ENCODE assay signal across 16 cellular contexts in the genomic region with DNA sequence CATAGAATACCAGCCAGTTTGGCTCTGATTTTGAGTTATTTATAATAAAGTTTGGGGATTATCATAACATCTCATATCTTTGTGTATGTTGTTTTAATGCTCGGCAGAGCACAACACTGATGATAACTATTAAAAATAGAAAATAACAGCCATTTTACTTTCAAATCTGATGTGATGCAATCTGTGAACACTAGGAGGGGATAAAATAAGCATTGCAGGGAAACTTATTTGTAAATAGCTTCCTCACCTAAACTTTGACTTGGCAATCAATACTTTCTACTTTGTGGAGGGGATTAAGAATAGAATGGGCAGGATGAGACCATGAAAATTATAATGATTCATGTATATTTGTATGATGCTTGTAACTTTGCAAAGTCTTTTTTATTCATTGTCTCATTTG. TPM values are rescaled to one million over a fixed set of nuclear protein-coding genes. Genes with fewer than 3 reads are reported as not detected.
DNase-seq lines count a peak whose midpoint lies in the region; ATAC-seq and TF ChIP-seq lines count a peak whose summit lies in the region.
"Had no signal": no experiment of that assay in that cellular context is flagged by ENCODE, and none has a peak within 500 bp of the region (broad histone marks: within the 10 kb centered on the region; RNA-seq: fewer than 3 reads in every experiment).

No MANE protein-coding gene starts in this region.

- H3K4me3 ChIP-seq in cardiac fibroblast (replicated peaks in 1 of 2; ENCODE audit: low read depth in 2 of 2, low read length in 2 of 2): no peak overlapping the region
- no peak overlapping the region for H3K4me3 ChIP-seq in naive thymus-derived CD4-positive, alpha-beta T cell (ENCODE audit: low read length)
- H3K4me3 ChIP-seq: heart left ventricle, vagina had no signal

- H3K9me3 ChIP-seq in CD4-positive, alpha-beta T cell (ENCODE audit: control insufficient read depth, low read length): no peaks in the 10 kb centered on the region
- no peaks in the 10 kb centered on the region for H3K9me3 ChIP-seq in naive thymus-derived CD4-positive, alpha-beta T cell (ENCODE audit: control insufficient read depth in 2 of 3, low read length in 3 of 3)
- H3K9me3 ChIP-seq: heart left ventricle, vagina had no signal

- peak overlapping the region; percentile 66 for H3K27ac Mint-ChIP-seq in CD4-positive, alpha-beta T cell
- peak overlapping the region in 5 of 9 donors; percentile 16 to 61 (median 28) for H3K27ac Mint-ChIP-seq in naive thymus-derived CD4-positive, alpha-beta T cell
- H3K27ac Mint-ChIP-seq: activated naive CD4-positive, alpha-beta T cell treated with anti-CD3 and anti-CD28 coated beads, Interleukin-2, amount 10 ng/mL, durations not matched to agents 7 days and 5 days; stimulated activated naive CD8-positive, alpha-beta T cell treated with anti-CD3 and anti-CD28 coated beads, Interleukin-15, Interleukin-2, amounts not matched to agents 100 ng/mL and 50 ng/mL, for 24 hours had no signal

- in situ Hi-C loops in KBM-7 (cut with MboI; ENCODE audit: low pct_unique_long_range_greater_than_20kb, low sequenced_read_pairs): no loop called here

- no peaks in the 10 kb centered on the region for H3K4me1 ChIP-seq in naive thymus-derived CD4-positive, alpha-beta T cell (ENCODE audit: control insufficient read depth in 2 of 2, insufficient read depth in 2 of 2, low read length in 2 of 2)
- H3K4me1 ChIP-seq: heart left ventricle, vagina had no signal

- H3K4me1 Mint-ChIP-seq in CD4-positive, alpha-beta T cell (ENCODE audit: low read depth): no peaks in the 10 kb centered on the region
- H3K4me1 Mint-ChIP-seq in naive thymus-derived CD4-positive, alpha-beta T cell: peaks cover 0 to 3% (median 0%) of the 10 kb centered on the region in 7 donors
- H3K4me1 Mint-ChIP-seq: activated naive CD4-positive, alpha-beta T cell treated with anti-CD3 and anti-CD28 coated beads, Interleukin-2, amount 10 ng/mL, durations not matched to agents 7 days and 5 days had no signal

- CTCF ChIA-PET in CD4-positive, alpha-beta T cell (lab: Charles Lee): interaction anchor here (1.4 kb wide), 1 partner anchor 17 kb away, joined by 4 read pairs; no protein-coding TSS in a partner anchor
- CTCF ChIA-PET in naive thymus-derived CD4-positive, alpha-beta T cell (lab: Charles Lee): no interaction called here
- CTCF ChIA-PET in HEK293T (lab: Yijun Ruan, JAX): no interaction called here

- DNase-seq in CD4-positive, alpha-beta T cell: no peak
- peak; percentile 9 for DNase-seq in LHCN-M2 (ENCODE audit: low read depth)
- DNase-seq in cardiac fibroblast (ENCODE audit: low read depth in 2 of 2): peak; percentile 5 to 13
- DNase-seq in naive thymus-derived CD4-positive, alpha-beta T cell: no peak
- DNase-seq in nucleus accumbens (lab: John Stamatoyannopoulos, UW): no peak
- DNase-seq in HEK293T (ENCODE audit: extremely low spot score): no peak
- no peak for DNase-seq in KBM-7
- DNase-seq: activated naive CD4-positive, alpha-beta T cell treated with anti-CD3 and anti-CD28 coated beads, Interleukin-2, amount 10 ng/mL, durations not matched to agents 7 days and 5 days; heart left ventricle; kidney; NCI-H1930; NCI-H526; RPMI8226 had no signal

- no peak for TF ChIP-seq CTCF in CD4-positive, alpha-beta T cell (IDR thresholded peaks at IDR 0.05)
- TF ChIP-seq CTCF in cardiac fibroblast (IDR thresholded peaks at IDR 0.05; ENCODE audit: low read depth, low read length): peak; percentile 26

- POLR2A ChIA-PET in CD4-positive, alpha-beta T cell (lab: Charles Lee): no interaction called here
- POLR2A ChIA-PET in naive thymus-derived CD4-positive, alpha-beta T cell (lab: Charles Lee): no interaction called here
- POLR2A ChIA-PET in HEK293T (lab: Yijun Ruan, JAX): no interaction called here

- no peak for ATAC-seq in CD4-positive, alpha-beta T cell (ENCODE audit: poor library complexity)
- no peak for ATAC-seq in naive thymus-derived CD4-positive, alpha-beta T cell
- ATAC-seq in GM19395 (IDR thresholded peaks at IDR 0.05; ENCODE audit: unreplicated experiment): no peak
- ATAC-seq: heart left ventricle had no signal

- H3K4me3 Mint-ChIP-seq in CD4-positive, alpha-beta T cell: no peak overlapping the region
- H3K4me3 Mint-ChIP-seq in naive thymus-derived CD4-positive, alpha-beta T cell: no peak overlapping the region
- H3K4me3 Mint-ChIP-seq: activated naive CD4-positive, alpha-beta T cell treated with anti-CD3 and anti-CD28 coated beads, Interleukin-2, amount 10 ng/mL, durations not matched to agents 7 days and 5 days; stimulated activated naive CD8-positive, alpha-beta T cell treated with anti-CD3 and anti-CD28 coated beads, Interleukin-15, Interleukin-2, amounts not matched to agents 100 ng/mL and 50 ng/mL, for 24 hours had no signal

- H3K36me3 Mint-ChIP-seq in CD4-positive, alpha-beta T cell (ENCODE audit: low read depth): peaks cover 96% of the 10 kb centered on the region
- peaks cover 11 to 63% (median 40%) of the 10 kb centered on the region in 5 donors for H3K36me3 Mint-ChIP-seq in naive thymus-derived CD4-positive, alpha-beta T cell

- intact Hi-C loops in CD4-positive, alpha-beta T cell (cut with DNase I, micrococcal nuclease): no loop called here
- intact Hi-C loops in naive thymus-derived CD4-positive, alpha-beta T cell (cut with micrococcal nuclease): no loop called here

- H3K9me3 Mint-ChIP-seq in CD4-positive, alpha-beta T cell: no peaks in the 10 kb centered on the region
- H3K9me3 Mint-ChIP-seq in naive thymus-derived CD4-positive, alpha-beta T cell: no peaks in the 10 kb centered on the region
- H3K9me3 Mint-ChIP-seq: activated naive CD4-positive, alpha-beta T cell treated with anti-CD3 and anti-CD28 coated beads, Interleukin-2, amount 10 ng/mL, durations not matched to agents 7 days and 5 days; stimulated activated naive CD8-positive, alpha-beta T cell treated with anti-CD3 and anti-CD28 coated beads, Interleukin-15, Interleukin-2, amounts not matched to agents 100 ng/mL and 50 ng/mL, for 24 hours had no signal

- no peak overlapping the region for H3K27ac ChIP-seq in CD4-positive, alpha-beta T cell (ENCODE audit: low read depth, low read length)
- no peak overlapping the region for H3K27ac ChIP-seq in naive thymus-derived CD4-positive, alpha-beta T cell (ENCODE audit: low read depth, low read length)
- H3K27ac ChIP-seq: heart left ventricle, vagina had no signal

- H3K27me3 ChIP-seq in CD4-positive, alpha-beta T cell (ENCODE audit: control insufficient read depth, insufficient read depth, low read length): no peaks in the 10 kb centered on the region
- no peaks in the 10 kb centered on the region for H3K27me3 ChIP-seq in naive thymus-derived CD4-positive, alpha-beta T cell (ENCODE audit: control insufficient read depth in 2 of 2, insufficient read depth in 2 of 2, low read length in 2 of 2)
- H3K27me3 ChIP-seq: heart left ventricle, vagina had no signal

- no peaks in the 10 kb centered on the region for H3K27me3 Mint-ChIP-seq in CD4-positive, alpha-beta T cell
- no peaks in the 10 kb centered on the region for H3K27me3 Mint-ChIP-seq in naive thymus-derived CD4-positive, alpha-beta T cell
- H3K27me3 Mint-ChIP-seq: activated naive CD4-positive, alpha-beta T cell treated with anti-CD3 and anti-CD28 coated beads, Interleukin-2, amount 10 ng/mL, durations not matched to agents 7 days and 5 days; stimulated activated naive CD8-positive, alpha-beta T cell treated with anti-CD3 and anti-CD28 coated beads, Interleukin-15, Interleukin-2, amounts not matched to agents 100 ng/mL and 50 ng/mL, for 24 hours had no signal

- H3K36me3 ChIP-seq in naive thymus-derived CD4-positive, alpha-beta T cell (ENCODE audit: control insufficient read depth in 2 of 3, insufficient read depth in 3 of 3, low read length in 3 of 3): peaks cover 25 to 73% (median 32%) of the 10 kb centered on the region in 3 experiments

TF ChIP-seq in HEK293T, 16 proteins besides CTCF, POLR2A, EP300 and RAD21:
- TF ChIP-seq ZNF384 (IDR thresholded peaks at IDR 0.05) (no peak), FOXA1 (IDR thresholded peaks at IDR 0.05) (no peak), HDGF (IDR thresholded peaks at IDR 0.05; ENCODE audit: borderline replicate concordance) (no peak), TARDBP (IDR thresholded peaks at IDR 0.05) (no peak), LEF1 (IDR thresholded peaks at IDR 0.05; ENCODE audit: borderline replicate concordance) (no peak), FOXK2 (IDR thresholded peaks at IDR 0.05) (no peak), ELF4 (IDR thresholded peaks at IDR 0.05) (no peak), FOXM1 (IDR thresholded peaks at IDR 0.05; ENCODE audit: borderline replicate concordance) (no peak), PKNOX1 (IDR thresholded peaks at IDR 0.05) (no peak), NFRKB (IDR thresholded peaks at IDR 0.05) (no peak), L3MBTL2 (conservative IDR thresholded peaks at IDR 0.05) (no peak)

RNA-seq across cellular contexts. Expression of gene USP14, which starts 54.4 kb away (rescaled TPM):
- total RNA-seq in CD4-positive, alpha-beta T cell: 10 to 100 TPM; 51.3 to 56.2 TPM
- 16.9 and 27.9 TPM in 2 replicates for total RNA-seq in LHCN-M2 (2014; rRNA removed)
- 40.2 TPM for polyA plus RNA-seq in LHCN-M2 (2012)
- 10 to 100 TPM; 39.2 to 70.6 (median 43.5) TPM for total RNA-seq in naive thymus-derived CD4-positive, alpha-beta T cell
- polyA plus RNA-seq in naive thymus-derived CD4-positive, alpha-beta T cell: 10 to 100 TPM; 34.0 to 54.6 TPM

RNA-seq across cellular contexts. Expression of gene THOC1, which starts 55.1 kb away (rescaled TPM):
- 10 to 100 TPM; 92.9 to 96.5 TPM for total RNA-seq in CD4-positive, alpha-beta T cell
- 35.8 and 38.1 TPM in 2 replicates for total RNA-seq in LHCN-M2 (2014; rRNA removed)
- 9.9 TPM for polyA plus RNA-seq in LHCN-M2 (2012)
- total RNA-seq in naive thymus-derived CD4-positive, alpha-beta T cell: 10 to 100 TPM; 56.7 to 93.7 (median 74.5) TPM
- 10 to 100 TPM; 15.1 to 17.5 TPM for polyA plus RNA-seq in naive thymus-derived CD4-positive, alpha-beta T cell

Comparison
In these comparisons a context has a peak if more than half of its experiments do, and no peak if none do; other contexts are left out.
1. DNase-seq: peak in LHCN-M2 (single experiment) and cardiac fibroblast (2 of 2); none in CD4-positive, alpha-beta T cell (0 of 10), naive thymus-derived CD4-positive, alpha-beta T cell (0 of 9), nucleus accumbens (0 of 56), HEK293T (single experiment) and KBM-7 (single experiment).